In genomic region chr10:14120812-14121211, GRCh38 we compare ENCODE assay signal across 11 cellular contexts.
"Had no signal": no experiment of that assay in that cellular context is flagged by ENCODE, and none has a peak within 500 bp of the region (broad histone marks: within the 10 kb centered on the region; RNA-seq: fewer than 3 reads in every experiment).

No MANE protein-coding gene starts in this region.

- H3K36me3 ChIP-seq: HAP-1 had no signal

- H2AFZ ChIP-seq: GM23248, GM23338 had no signal

- H3K4me1 ChIP-seq: HAP-1 had no signal

- H3K4me2 ChIP-seq: GM23338 had no signal

- H3K9ac ChIP-seq: GM23248 had no signal

- H3K4me3 ChIP-seq: GM23248, GM23338, HAP-1 had no signal

- H3K4me3 Mint-ChIP-seq: GM23338, H9, HFFc6 had no signal

- H3K27ac ChIP-seq: GM23248 had no signal

- H3K9me3 ChIP-seq: HAP-1 had no signal

- FAIRE-seq: H1, H54 had no signal

- DNase-seq: GM23248, GOT3, H7, H9, HCEC 1CT, HFFc6 had no signal

- ATAC-seq: GM23338, HCT116 had no signal

- H3K9me3 Mint-ChIP-seq: GM23338, HFFc6 had no signal

- H3K27ac Mint-ChIP-seq: GM23338, H9, HFFc6 had no signal
